In genomic region chr10:27245846-27246245, GRCh38 we compare ENCODE assay signal across 1 cellular context.
TF ChIP-seq lines count a peak whose summit lies in the region.

No MANE protein-coding gene starts in this region.

TF ChIP-seq in K562, 482 proteins besides CTCF, POLR2A, EP300 and RAD21 (continued from another document):
- TF ChIP-seq RREB1 (CRISPR knock-in tag; IDR thresholded peaks at IDR 0.05): no peak
- no peak for TF ChIP-seq NBN (IDR thresholded peaks at IDR 0.05; ENCODE audit: low read depth)
- TF ChIP-seq CBFA2T3 (IDR thresholded peaks at IDR 0.05): no peak
- no peak for TF ChIP-seq BRCA1 (IDR thresholded peaks at IDR 0.05)
- no peak for TF ChIP-seq BRCA1 (CRISPR knock-in tag; IDR thresholded peaks at IDR 0.05)
- TF ChIP-seq CCNT2 (IDR thresholded peaks at IDR 0.05; ENCODE audit: borderline replicate concordance, extremely low read depth, insufficient read length, low read depth, low read length): no peak
- TF ChIP-seq TCF3 (CRISPR knock-in tag; IDR thresholded peaks at IDR 0.05): no peak
- no peak for TF ChIP-seq MAX (CRISPR knock-in tag; IDR thresholded peaks at IDR 0.05)
- no peak for TF ChIP-seq RFX5 (IDR thresholded peaks at IDR 0.05; ENCODE audit: low read depth, low read length)
- no peak for TF ChIP-seq ZNF280A (IDR thresholded peaks at IDR 0.05; ENCODE audit: low read depth, partially characterized antibody)
- no peak for TF ChIP-seq MGA (IDR thresholded peaks at IDR 0.05)
- TF ChIP-seq ZBTB49 (CRISPR knock-in tag; IDR thresholded peaks at IDR 0.05; ENCODE audit: borderline replicate concordance): no peak
- no peak for TF ChIP-seq ZFX (CRISPR knock-in tag; IDR thresholded peaks at IDR 0.05)
